20 cellular contexts compared by ENCODE assay signal in genomic region chr7:129468087-129468486, GRCh38. TPM values are rescaled to one million over a fixed set of nuclear protein-coding genes. Genes with fewer than 3 reads are reported as not detected.
DNase-seq lines count a peak whose midpoint lies in the region; ATAC-seq and TF ChIP-seq lines count a peak whose summit lies in the region.
"Had no signal": no experiment of that assay in that cellular context is flagged by ENCODE, and none has a peak within 500 bp of the region (broad histone marks: within the 10 kb centered on the region; RNA-seq: fewer than 3 reads in every experiment).

No MANE protein-coding gene starts in this region.

- H3K27me3 ChIP-seq in right cardiac atrium (ENCODE audit: control insufficient read depth, insufficient read depth), result no peaks in the 10 kb centered on the region
- H3K27me3 ChIP-seq in lower lobe of right lung (ENCODE audit: low read depth), result no peaks in the 10 kb centered on the region
- H3K27me3 ChIP-seq: heart left ventricle, tibial nerve had no signal

- no peak for DNase-seq in Right ventricle myocardium superior
- no peak for DNase-seq in right cardiac atrium
- peak; percentile 54 for DNase-seq in dedifferentiated amniotic fluid mesenchymal stem cell (ENCODE audit: extremely low spot score)
- no peak for DNase-seq in lower lobe of right lung
- no peak for DNase-seq in activated CD4-positive, alpha-beta T cell treated with anti-CD3 and anti-CD28 coated beads, Interleukin-2, amount 50 U/mL, for 1 hour
- no peak for DNase-seq in nephron progenitor cell
- DNase-seq: activated CD8-positive, alpha-beta T cell treated with anti-CD3 and anti-CD28 coated beads, Interleukin-2, amount 10 ng/mL, durations not matched to agents 7 days and 5 days; effector memory CD8-positive, alpha-beta T cell; heart left ventricle; left cardiac atrium; NCI-H146; NCI-H446; retina; stimulated activated CD8-positive, alpha-beta memory T cell treated with anti-CD3 and anti-CD28 coated beads, Interleukin-4, amount 100 ng/mL, for 48 hours had no signal

- no peaks in the 10 kb centered on the region for H3K27me3 Mint-ChIP-seq in nephron progenitor cell (ENCODE audit: low read depth, poor library complexity)
- H3K27me3 Mint-ChIP-seq: effector memory CD8-positive, alpha-beta T cell had no signal

- no peak overlapping the region for H3K4me3 Mint-ChIP-seq in nephron progenitor cell
- H3K4me3 Mint-ChIP-seq: activated CD8-positive, alpha-beta T cell treated with anti-CD3 and anti-CD28 coated beads, Interleukin-2, amount 10 ng/mL, durations not matched to agents 7 days and 5 days had no signal

- no peaks in the 10 kb centered on the region for H3K36me3 ChIP-seq in lower lobe of right lung
- H3K36me3 ChIP-seq: tibial nerve had no signal

- H3K9me3 Mint-ChIP-seq in nephron progenitor cell, result no peaks in the 10 kb centered on the region
- H3K9me3 Mint-ChIP-seq: effector memory CD8-positive, alpha-beta T cell had no signal

- H3K4me1 ChIP-seq in right cardiac atrium (ENCODE audit: control insufficient read depth, insufficient read depth, low read length), result no peaks in the 10 kb centered on the region
- H3K4me1 ChIP-seq in lower lobe of right lung, result no peaks in the 10 kb centered on the region
- H3K4me1 ChIP-seq: tibial nerve had no signal

- H3K4me3 ChIP-seq in right cardiac atrium (ENCODE audit: low read length), result no peak overlapping the region
- H3K4me3 ChIP-seq in lower lobe of right lung, result peak overlapping the region; percentile 16
- H3K4me3 ChIP-seq: heart left ventricle, SK-N-MC, tibial nerve had no signal

- H3K27ac ChIP-seq in right cardiac atrium (ENCODE audit: low read length) (no peak overlapping the region), lower lobe of right lung (peak overlapping the region; percentile 53)
- H3K27ac ChIP-seq: KMS-11, SK-N-MC, tibial nerve had no signal

- ATAC-seq in Right ventricle myocardium superior (ENCODE audit: poor library complexity) (peak; percentile 42), right cardiac atrium (no peak), lower lobe of right lung (peak; percentile 79 to 83), GM18868 (IDR thresholded peaks at IDR 0.05; ENCODE audit: unreplicated experiment) (no peak)
- no peak for ATAC-seq in activated CD4-positive, CD25-positive, alpha-beta regulatory T cell treated with anti-CD3 and anti-CD28 coated beads, Interleukin-2, amount 50 U/mL, for 24 hours
- ATAC-seq: activated CD8-positive, alpha-beta T cell treated with anti-CD3 and anti-CD28 coated beads, Interleukin-2, amount 10 ng/mL, durations not matched to agents 7 days and 5 days; HCT116; left cardiac atrium had no signal

- 60% methylated on average over 1 of the region's 1 CpG for WGBS in right cardiac atrium

- H3K4me1 Mint-ChIP-seq in nephron progenitor cell, result no peaks in the 10 kb centered on the region

- H3K9me3 ChIP-seq in right cardiac atrium (ENCODE audit: control insufficient read depth, low read length) (no peaks in the 10 kb centered on the region), lower lobe of right lung (no peaks in the 10 kb centered on the region)
- H3K9me3 ChIP-seq: heart left ventricle, tibial nerve had no signal

- no peaks in the 10 kb centered on the region for H3K36me3 Mint-ChIP-seq in nephron progenitor cell (ENCODE audit: low read depth)

- intact Hi-C loops in Right ventricle myocardium superior (cut with DNase I), result no loop called here
- intact Hi-C loops in right cardiac atrium (cut with DNase I), result loop anchor here in 3 of 4 donors (5.0 to 10.0 kb wide), 2 partner anchors 101 to 253 kb away; no protein-coding TSS in a partner anchor
- intact Hi-C loops in lower lobe of right lung (cut with DNase I), result no loop called here

- no peak overlapping the region for H3K27ac Mint-ChIP-seq in nephron progenitor cell
- H3K27ac Mint-ChIP-seq: activated CD8-positive, alpha-beta T cell treated with anti-CD3 and anti-CD28 coated beads, Interleukin-2, amount 10 ng/mL, durations not matched to agents 7 days and 5 days; effector memory CD8-positive, alpha-beta T cell had no signal

- TF ChIP-seq CTCF in lower lobe of right lung (IDR thresholded peaks at IDR 0.05) (no peak), nephron progenitor cell (IDR thresholded peaks at IDR 0.05) (no peak)

RNA-seq across cellular contexts. Expression of gene STRIP2, which starts 33.9 kb away (rescaled TPM):
- 16.2 TPM for total RNA-seq in Right ventricle myocardium superior
- total RNA-seq in right cardiac atrium, result 10 to 100 TPM in 3 of 4 donors, 1 to 10 TPM in 1; 9.5 to 16.7 (median 13.8) TPM
- polyA plus RNA-seq in right cardiac atrium, result 7.1 TPM
- total RNA-seq in lower lobe of right lung, result 1.3 TPM

RNA-seq across cellular contexts. Expression of gene SMKR1, which starts 34.2 kb away (rescaled TPM):
- total RNA-seq in Right ventricle myocardium superior (not detected), right cardiac atrium (not detected), lower lobe of right lung (1.1 TPM)
- polyA plus RNA-seq in right cardiac atrium, result 0.16 TPM
- total RNA-seq: left cardiac atrium had no signal

Comparison
In these comparisons a context has a peak if more than half of its experiments do, and no peak if none do; other contexts are left out.
1. ATAC-seq: peak in Right ventricle myocardium superior (single experiment) and lower lobe of right lung (2 of 2); none in right cardiac atrium (0 of 2), activated CD4-positive, CD25-positive, alpha-beta regulatory T cell treated with anti-CD3 and anti-CD28 coated beads, Interleukin-2, amount 50 U/mL, for 24 hours (0 of 2) and GM18868 (single experiment).
2. intact Hi-C loops: an anchor here in right cardiac atrium (5.0 to 10.0 kb wide); none called in Right ventricle myocardium superior and lower lobe of right lung.